In the genomic region with DNA sequence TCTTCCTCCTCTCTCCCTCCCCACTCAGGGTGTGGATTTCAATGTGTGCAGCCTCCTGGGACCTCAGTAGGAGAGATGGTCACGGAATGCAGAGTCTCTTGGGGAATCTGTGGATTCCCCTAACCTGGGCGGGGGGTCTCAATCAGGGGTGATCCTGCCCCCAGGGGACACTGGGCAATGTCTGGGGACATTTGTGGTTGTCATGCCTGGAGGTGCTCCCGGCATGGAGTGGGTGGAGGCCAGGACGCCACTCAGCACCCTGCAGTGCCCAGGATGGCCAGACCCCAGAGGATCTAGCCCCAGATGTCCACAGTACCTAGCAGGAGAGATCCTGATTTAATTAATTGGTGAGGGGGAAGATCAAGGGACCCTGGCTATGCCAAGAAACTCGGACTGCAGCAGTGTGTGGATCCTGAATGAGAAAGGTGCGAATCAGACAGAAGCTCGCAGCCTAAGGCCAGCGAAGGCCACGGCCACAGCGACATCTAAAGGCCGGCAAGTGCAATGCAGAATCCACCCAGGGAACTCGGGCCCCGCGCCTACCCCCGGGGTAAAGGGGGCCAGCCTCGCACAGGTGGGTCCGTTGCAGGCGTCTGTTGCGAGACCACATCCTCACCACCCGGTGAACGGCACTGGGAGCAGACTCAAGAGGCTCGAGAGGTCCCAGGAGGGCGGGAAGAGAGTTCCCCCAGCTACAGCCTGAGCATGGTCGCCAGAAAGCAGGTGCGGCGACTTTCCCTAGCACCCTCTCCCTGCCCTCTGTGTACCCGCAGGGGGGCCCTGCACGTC, we compare ENCODE assay signal across 8 cellular contexts.
DNase-seq lines count a peak whose midpoint lies in the region; ATAC-seq, FAIRE-seq and TF ChIP-seq lines count a peak whose summit lies in the region.

No MANE protein-coding gene starts in this region.

- no peaks in the 10 kb centered on the region for H3K36me3 Mint-ChIP-seq in Caco-2 (ENCODE audit: insufficient read depth, unreplicated experiment)

- TF ChIP-seq CTCF in Caco-2 (IDR thresholded peaks at IDR 0.05; ENCODE audit: insufficient read depth in 1 of 2, low read depth in 1 of 2, low read length in 1 of 2, severe bottlenecking in 1 of 2, unreplicated experiment in 1 of 2): peak; percentile 61 to 66
- peak; percentile 82 for TF ChIP-seq CTCF in neutrophil (IDR thresholded peaks at IDR 0.05)

- no peak overlapping the region for H3K4me3 ChIP-seq in Caco-2 (ENCODE audit: low read depth, low read length)
- H3K4me3 ChIP-seq in neutrophil (ENCODE audit: low read depth in 1 of 2, low read length in 1 of 2): peak overlapping the region; percentile 27 to 58

- BruUV-seq in Caco-2 (replicated peaks; lab: Mats Ljungman, UMichigan): no TSS peak

- H3K9me3 Mint-ChIP-seq in Caco-2 (ENCODE audit: unreplicated experiment): no peaks in the 10 kb centered on the region

- CTCF ChIA-PET in Caco-2 (lab: Charles Lee): interaction anchor here (0.5 to 1.2 kb wide), 6 partner anchors 22 to 157 kb away, joined by 3 to 6 read pairs (median 4); a partner anchor contains a TSS

- no peak overlapping the region for H3K27ac Mint-ChIP-seq in Caco-2 (ENCODE audit: unreplicated experiment)

- FAIRE-seq in frontal cortex (lab: Jason Lieb, UNC): no peak

- no peaks in the 10 kb centered on the region for H3K27me3 Mint-ChIP-seq in Caco-2 (ENCODE audit: insufficient read depth, unreplicated experiment)

- H3K27me3 ChIP-seq in Caco-2 (replicated peaks; ENCODE audit: control insufficient read depth, insufficient read depth, low read length) (no peaks in the 10 kb centered on the region), neutrophil (no peaks in the 10 kb centered on the region)

- DNase-seq in Caco-2: peak in 1 of 2 experiments; percentile 38
- peak; percentile 20 to 39 for DNase-seq in Kasumi-1 (lab: John Stamatoyannopoulos, UW)
- peak; percentile 25 to 43 for DNase-seq in activated CD8-positive, alpha-beta memory T cell treated with anti-CD3 and anti-CD28 coated beads for 1 hour (ENCODE audit: extremely low read depth in 1 of 2, low read depth in 1 of 2)
- no peak for DNase-seq in SIG-M5 (lab: John Stamatoyannopoulos, UW)
- DNase-seq in NCI-H82 (lab: John Stamatoyannopoulos, UW): no peak
- DNase-seq in frontal cortex (ENCODE audit: low spot score in 2 of 2): no peak

- no peaks in the 10 kb centered on the region for H3K4me1 Mint-ChIP-seq in Caco-2 (ENCODE audit: low read depth, unreplicated experiment)

- no peak overlapping the region for H3K4me3 Mint-ChIP-seq in Caco-2 (ENCODE audit: unreplicated experiment)

- H3K36me3 ChIP-seq in Caco-2 (ENCODE audit: control insufficient read depth, insufficient read depth, low read length) (no peaks in the 10 kb centered on the region), neutrophil (no peaks in the 10 kb centered on the region)

- H3K9me3 ChIP-seq in Caco-2: 0 out of 2 replicates have a peak, but pooled peaks cover 5% of the 10 kb centered on the region
- no peaks in the 10 kb centered on the region for H3K9me3 ChIP-seq in neutrophil

- intact Hi-C loops in Caco-2 (cut with micrococcal nuclease; ENCODE audit: unreplicated experiment): loop anchor here (5.0 kb wide), 2 partner anchors 36 to 71 kb away; no protein-coding TSS in a partner anchor

- H3K4me1 ChIP-seq in Caco-2: no peaks in the 10 kb centered on the region
- H3K4me1 ChIP-seq in neutrophil (ENCODE audit: control insufficient read depth in 1 of 2, insufficient read depth in 1 of 2, low read depth in 1 of 2, low read length in 1 of 2): peaks cover 80% of the 10 kb centered on the region in 2 experiments

- peak; percentile 30 for ATAC-seq in esophagus mucosa

- POLR2A ChIA-PET in Caco-2 (lab: Charles Lee): interaction anchor here (0.8 kb wide), 1 partner anchor 138 kb away, joined by 3 read pairs; a partner anchor contains a TSS

- peak overlapping the region; percentile 99 for H3K27ac ChIP-seq in neutrophil

Comparison
In these comparisons a context has a peak if more than half of its experiments do, and no peak if none do; other contexts are left out.
1. DNase-seq: peak in Kasumi-1 (2 of 2) and activated CD8-positive, alpha-beta memory T cell treated with anti-CD3 and anti-CD28 coated beads for 1 hour (2 of 2); none in SIG-M5 (single experiment), NCI-H82 (single experiment) and frontal cortex (0 of 2).